Comparison of ENCODE assay signal across 8 cellular contexts in the genomic region with DNA sequence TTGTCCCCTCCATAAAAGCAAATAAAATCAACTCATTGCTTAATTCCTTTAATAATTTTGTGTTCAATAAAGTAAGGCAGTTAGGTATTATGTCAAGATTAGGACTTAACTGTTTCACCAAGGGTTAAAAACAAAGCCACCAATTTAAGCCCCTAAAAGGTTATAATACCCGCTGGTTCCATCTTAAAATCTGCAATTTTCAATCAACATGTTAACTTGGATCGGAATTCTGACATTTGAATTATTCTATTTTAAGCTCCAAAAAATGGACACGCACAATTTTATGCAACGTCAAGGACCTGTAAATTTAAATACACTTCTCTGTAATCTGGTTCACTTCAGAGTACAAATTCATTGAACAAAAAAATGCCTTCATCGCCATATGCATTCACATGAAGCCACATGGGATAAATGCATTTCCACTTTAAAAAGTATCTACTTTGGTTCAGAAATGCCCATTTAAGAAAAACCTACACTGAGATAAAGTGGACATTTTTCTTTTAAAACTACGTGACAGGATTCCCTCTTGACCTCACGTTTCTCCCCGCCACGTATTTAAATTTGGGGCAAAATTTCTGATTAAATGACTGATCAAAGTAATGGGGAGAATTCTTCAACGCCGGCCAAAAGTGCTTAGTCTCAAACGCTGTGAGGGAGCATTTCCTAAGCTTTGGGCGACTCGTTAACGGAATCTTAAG. TPM values are rescaled to one million over a fixed set of nuclear protein-coding genes. Genes with fewer than 3 reads are reported as not detected.
DNase-seq lines count a peak whose midpoint lies in the region; ATAC-seq, FAIRE-seq and TF ChIP-seq lines count a peak whose summit lies in the region.

No MANE protein-coding gene starts in this region.

- peak overlapping the region; percentile 84 for H3K27ac ChIP-seq in C4-2B
- H3K27ac ChIP-seq in IMR-90 (ENCODE audit: insufficient read depth, low read length), result peak overlapping the region; percentile 86
- peak overlapping the region; percentile 88 for H3K27ac ChIP-seq in adipose tissue (ENCODE audit: low read depth, low read length)
- peak overlapping the region; percentile 99 for H3K27ac ChIP-seq in keratinocyte (ENCODE audit: control insufficient read depth, insufficient read depth, low read length)
- H3K27ac ChIP-seq in temporal lobe (ENCODE audit: low read depth, low read length), result peak overlapping the region; percentile 90

- H3K36me3 ChIP-seq in IMR-90 (ENCODE audit: control insufficient read depth, insufficient read depth, low read length), result no peaks in the 10 kb centered on the region
- H3K36me3 ChIP-seq in keratinocyte (ENCODE audit: control insufficient read depth in 2 of 2, extremely low read depth in 1 of 2, insufficient read depth in 2 of 2, low read length in 2 of 2), result no peaks in the 10 kb centered on the region

- TF ChIP-seq CTCF in C4-2B (conservative IDR thresholded peaks at IDR 0.05) (no peak), IMR-90 (conservative IDR thresholded peaks at IDR 0.05; ENCODE audit: low read depth, low read length) (no peak), keratinocyte (optimal IDR thresholded peaks at IDR 0.05 in 1 of 3, IDR thresholded peaks at IDR 0.05 in 1 of 3, conservative IDR thresholded peaks at IDR 0.05 in 1 of 3; ENCODE audit: extremely low read depth in 1 of 3, insufficient read depth in 2 of 3, low read length in 3 of 3) (no peak)

- TF ChIP-seq RAD21 in IMR-90 (IDR thresholded peaks at IDR 0.05; ENCODE audit: low read length), result no peak

- peak; percentile 13 for DNase-seq in IMR-90
- DNase-seq in keratinocyte (ENCODE audit: low read depth, low spot score), result no peak
- no peak for DNase-seq in stimulated activated CD4-positive, alpha-beta T cell treated with anti-CD3 and anti-CD28 coated beads, Interleukin-2, amount 100 ng/mL, for 48 hours

- BruUV-seq in IMR-90 (replicated peaks; lab: Mats Ljungman, UMichigan), result TSS peak; percentile 92

- peak overlapping the region; percentile 91 for H3K18ac ChIP-seq in IMR-90 (ENCODE audit: low read depth, low read length)

- H4K5ac ChIP-seq in IMR-90 (ENCODE audit: low read depth, low read length), result peak overlapping the region; percentile 97

- H2BK120ac ChIP-seq in IMR-90 (ENCODE audit: low read depth, low read length), result peak overlapping the region; percentile 69

- peak overlapping the region; percentile 87 for H3K23ac ChIP-seq in IMR-90 (ENCODE audit: low read depth, low read length)

- H2BK5ac ChIP-seq in IMR-90 (ENCODE audit: low read depth, low read length, poor library complexity, severe bottlenecking), result peak overlapping the region; percentile 92

- peak overlapping the region; percentile 99 for H3K56ac ChIP-seq in IMR-90 (ENCODE audit: extremely low read depth, insufficient read depth, low read length)

- peak overlapping the region; percentile 96 for H2AFZ ChIP-seq in IMR-90 (replicated peaks; ENCODE audit: low read length, poor library complexity)
- peak overlapping the region; percentile 99 for H2AFZ ChIP-seq in keratinocyte (ENCODE audit: control insufficient read depth, low read length)

- peak; percentile 49 for FAIRE-seq in keratinocyte (lab: Jason Lieb, UNC)

- H3K9me3 ChIP-seq in IMR-90 (ENCODE audit: control insufficient read depth, insufficient read depth, low read length) (no peaks in the 10 kb centered on the region), keratinocyte (ENCODE audit: control insufficient read depth, low read depth, low read length) (no peaks in the 10 kb centered on the region)

- 0% methylated on average over 5 of the region's 15 CpGs; no CpG with 5 or more reads in 1 of the 2 experiments for WGBS in IMR-90 (ENCODE audit: extremely low coverage in 2 of 2, insufficient read length in 1 of 2), 2 experiments
- 0 to 2% (median 2%) methylated on average over 15 of the region's 15 CpGs for WGBS in adipose tissue, 3 donors

- dilution Hi-C loops in IMR-90 (cut with HindIII; ENCODE audit: low sequenced_read_pairs, unreplicated experiment) (no loop called here), keratinocyte (cut with MboI; ENCODE audit: extremely low pct_ligation_motif_present, low sequenced_read_pairs) (no loop called here)

- peak overlapping the region; percentile 89 for H3K4ac ChIP-seq in IMR-90 (ENCODE audit: low read depth, low read length)

- POLR2A ChIA-PET in IMR-90 (lab: Charles Lee; ENCODE audit: unreplicated experiment), result interaction anchor here (0.8 kb wide), 1 partner anchor 13 kb away, joined by 3 read pairs; no protein-coding TSS in a partner anchor

- in situ Hi-C loops in IMR-90 (cut with MboI; ENCODE audit: low sequenced_read_pairs), result no loop called here

- H3K4me2 ChIP-seq in IMR-90 (ENCODE audit: low read depth, low read length) (peak overlapping the region; percentile 80), keratinocyte (ENCODE audit: control insufficient read depth, extremely low read depth, insufficient read depth, low read depth, low read length) (peak overlapping the region; percentile 92)

- peak overlapping the region; percentile 85 for H4K91ac ChIP-seq in IMR-90 (ENCODE audit: insufficient read depth, low read depth, low read length)

- CTCF ChIA-PET in IMR-90 (lab: Yijun Ruan, JAX), result interaction anchor here (0.6 to 1.2 kb wide), 3 partner anchors 10 to 442 kb away, joined by 3 read pairs; no protein-coding TSS in a partner anchor

- peak overlapping the region; percentile 99 for H3K9ac ChIP-seq in IMR-90 (ENCODE audit: low read depth, low read length)
- H3K9ac ChIP-seq in keratinocyte (ENCODE audit: control insufficient read depth, extremely low read depth, insufficient read depth, low read length), result peak overlapping the region; percentile 96

- H3K4me3 ChIP-seq in IMR-90 (ENCODE audit: insufficient read depth, low read depth, low read length) (peak overlapping the region; percentile 81), keratinocyte (ENCODE audit: control insufficient read depth in 2 of 3, extremely low read depth in 1 of 3, insufficient read depth in 2 of 3, low read depth in 1 of 3, low read length in 3 of 3) (peak overlapping the region; percentile 64 to 98 (median 97))

- intact Hi-C loops in IMR-90 (cut with micrococcal nuclease), result no loop called here

- H2BK15ac ChIP-seq in IMR-90 (ENCODE audit: low read depth, low read length), result no peak overlapping the region

- H3K79me1 ChIP-seq in IMR-90 (ENCODE audit: low read depth in 1 of 2, low read length in 2 of 2), result peaks cover 9 to 33% of the 10 kb centered on the region in 2 experiments

- peak overlapping the region; percentile 67; the same call in 1 of the 2 replicates for H2AK5ac ChIP-seq in IMR-90 (ENCODE audit: low read depth, low read length)

- TF ChIP-seq POLR2A in IMR-90 (IDR thresholded peaks at IDR 0.05; ENCODE audit: low read depth, low read length), result no peak

- H4K20me1 ChIP-seq in IMR-90 (ENCODE audit: insufficient read depth, low read length) (no peaks in the 10 kb centered on the region; the same call in 1 of the 2 replicates), keratinocyte (ENCODE audit: control insufficient read depth, extremely low read depth, insufficient read depth, low read length) (no peaks in the 10 kb centered on the region)

- H2BK20ac ChIP-seq in IMR-90 (ENCODE audit: low read depth, low read length), result no peak overlapping the region

- no peak for ATAC-seq in IMR-90 (ENCODE audit: low read depth)
- ATAC-seq in HG02588 (IDR thresholded peaks at IDR 0.05; ENCODE audit: unreplicated experiment), result no peak
- no peak for ATAC-seq in HG03521 (IDR thresholded peaks at IDR 0.05; ENCODE audit: unreplicated experiment)

- H3K9me1 ChIP-seq in IMR-90 (ENCODE audit: insufficient read depth, low read length) (0 out of 2 replicates have a peak, but pooled peaks cover 4% of the 10 kb centered on the region), keratinocyte (ENCODE audit: control insufficient read depth, extremely low read depth, insufficient read depth, low read length) (no peaks in the 10 kb centered on the region)

- H3K79me2 ChIP-seq in keratinocyte (ENCODE audit: control insufficient read depth, insufficient read depth, low read length), result peaks cover 53% of the 10 kb centered on the region

- peak overlapping the region; percentile 66 to 99 for H4K8ac ChIP-seq in IMR-90 (ENCODE audit: low read depth in 2 of 2, low read length in 2 of 2)

- H3K4me1 ChIP-seq in IMR-90 (ENCODE audit: control insufficient read depth, insufficient read depth, low read length), result no peaks in the 10 kb centered on the region
- H3K4me1 ChIP-seq in keratinocyte (ENCODE audit: control insufficient read depth, extremely low read depth, insufficient read depth, low read length), result peaks cover 5% of the 10 kb centered on the region

- peak overlapping the region; percentile 90 for H3K14ac ChIP-seq in IMR-90 (replicated peaks; ENCODE audit: low read depth, low read length)

- peak overlapping the region; percentile 85 for H2AK9ac ChIP-seq in IMR-90 (replicated peaks; ENCODE audit: low read depth, low read length, poor library complexity)

- H3K27me3 ChIP-seq in IMR-90 (ENCODE audit: control insufficient read depth, insufficient read depth, low read length), result no peaks in the 10 kb centered on the region
- H3K27me3 ChIP-seq in keratinocyte (ENCODE audit: control insufficient read depth, extremely low read depth, insufficient read depth, low read length), result no peaks in the 10 kb centered on the region

RNA-seq across cellular contexts. Expression of a gene that starts 0.7 kb away (rescaled TPM):
- 2.9 and 6.4 TPM in 2 replicates for total RNA-seq in IMR-90 (2012; rRNA removed)
- polyA plus RNA-seq in IMR-90 (2012; rRNA removed), result 1.8 and 3.1 TPM in 2 replicates
- polyA plus RNA-seq in IMR-90 (2012; cell fraction: cytosol; rRNA removed), result 0.12 and 0.26 TPM in 2 replicates
- 0.29 and 2.1 TPM in 2 replicates for polyA plus RNA-seq in IMR-90 (2012; cell fraction: nucleus; rRNA removed; ENCODE audit: low replicate concordance)
- 1 to 10 TPM; 2.0 to 3.3 (median 2.0) TPM for polyA plus RNA-seq in adipose tissue
- 2.7 to 8.9 TPM (median 6.4 TPM) in 3 replicates for polyA plus RNA-seq in keratinocyte
- 9.3 TPM for polyA plus RNA-seq in keratinocyte (2011; ENCODE audit: low read depth)
- polyA plus RNA-seq in keratinocyte (2011; cell fraction: cytosol; rRNA removed), result 2.4 and 6.7 TPM in 2 replicates
- 4.5 and 6.2 TPM in 2 replicates for polyA plus RNA-seq in keratinocyte (2011; cell fraction: nucleus; rRNA removed)
- polyA plus RNA-seq in keratinocyte (2012; ENCODE audit: low replicate concordance), result 5.2 and 6.4 TPM in 2 replicates
- polyA minus RNA-seq in keratinocyte, result 1.2 to 8.8 TPM (median 1.3 TPM) in 3 replicates
- polyA minus RNA-seq in keratinocyte (2011; cell fraction: cytosol; rRNA and poly(A)+ RNA removed), result 1.7 TPM
- 3.4 and 6.0 TPM in 2 replicates for polyA minus RNA-seq in keratinocyte (2011; cell fraction: nucleus; rRNA and poly(A)+ RNA removed)
- 11.1 TPM for total RNA-seq in temporal lobe

RNA-seq across cellular contexts. Expression of a gene that starts 0.9 kb away (rescaled TPM):
- total RNA-seq in IMR-90 (2012; rRNA removed) (67.6 and 96.4 TPM in 2 replicates), temporal lobe (114 TPM)
- polyA plus RNA-seq in IMR-90 (2012; rRNA removed) (25.9 and 32.4 TPM in 2 replicates), adipose tissue (10 to 100 TPM in 2 of 3 donors, 1 to 10 TPM in 1; 8.9 to 16.6 (median 10.8) TPM), keratinocyte (15.1 to 27.8 TPM (median 20.5 TPM) in 3 replicates)
- polyA plus RNA-seq in IMR-90 (2012; cell fraction: cytosol; rRNA removed), result 5.5 and 13.4 TPM in 2 replicates
- 8.7 and 63.0 TPM in 2 replicates for polyA plus RNA-seq in IMR-90 (2012; cell fraction: nucleus; rRNA removed; ENCODE audit: low replicate concordance)
- polyA plus RNA-seq in keratinocyte (2011; ENCODE audit: low read depth), result 55.0 TPM
- polyA plus RNA-seq in keratinocyte (2011; cell fraction: cytosol; rRNA removed), result 11.7 and 28.3 TPM in 2 replicates
- polyA plus RNA-seq in keratinocyte (2011; cell fraction: nucleus; rRNA removed), result 24.4 and 31.2 TPM in 2 replicates
- polyA plus RNA-seq in keratinocyte (2012; ENCODE audit: low replicate concordance), result 10.1 and 11.7 TPM in 2 replicates
- 11.6 to 44.9 TPM (median 17.2 TPM) in 3 replicates for polyA minus RNA-seq in keratinocyte
- polyA minus RNA-seq in keratinocyte (2011; cell fraction: cytosol; rRNA and poly(A)+ RNA removed), result 27.6 TPM
- 24.9 and 42.7 TPM in 2 replicates for polyA minus RNA-seq in keratinocyte (2011; cell fraction: nucleus; rRNA and poly(A)+ RNA removed)
